1 cellular context compared by ENCODE assay signal in genomic region chr17:65584604-65585521, GRCh38.
TF ChIP-seq lines count a peak whose summit lies in the region.

No MANE protein-coding gene starts in this region.

TF ChIP-seq in HepG2, 621 proteins besides CTCF, POLR2A, EP300 and RAD21 (continued from another document and continues in another):
- TF ChIP-seq ARID4A (CRISPR knock-in tag; IDR thresholded peaks at IDR 0.05; ENCODE audit: borderline replicate concordance): no peak; the same call in 1 of the 2 replicates
- TF ChIP-seq CBFB (CRISPR knock-in tag; IDR thresholded peaks at IDR 0.05): no peak
- TF ChIP-seq ZNF747 (CRISPR knock-in tag; IDR thresholded peaks at IDR 0.05; ENCODE audit: borderline replicate concordance): no peak
- TF ChIP-seq RFX3 (CRISPR knock-in tag; IDR thresholded peaks at IDR 0.05): no peak
- TF ChIP-seq ZBTB7B (CRISPR knock-in tag; IDR thresholded peaks at IDR 0.05): peak; percentile 67; the same call in 1 of the 2 replicates
- no peak for TF ChIP-seq HMGXB3 (CRISPR knock-in tag; IDR thresholded peaks at IDR 0.05; ENCODE audit: borderline replicate concordance)
- TF ChIP-seq ZNF629 (CRISPR knock-in tag; conservative IDR thresholded peaks at IDR 0.05): no peak
- TF ChIP-seq GLI4 (CRISPR knock-in tag; IDR thresholded peaks at IDR 0.05; ENCODE audit: borderline replicate concordance): no peak
- peak; percentile 51 for TF ChIP-seq RXRA (CRISPR knock-in tag; IDR thresholded peaks at IDR 0.05)
- peak; percentile 25; the same call in 1 of the 2 replicates for TF ChIP-seq NFKB2 (CRISPR knock-in tag; IDR thresholded peaks at IDR 0.05; ENCODE audit: borderline replicate concordance)
- TF ChIP-seq PREB (CRISPR knock-in tag; IDR thresholded peaks at IDR 0.05): no peak
- no peak for TF ChIP-seq MAFF (IDR thresholded peaks at IDR 0.05; ENCODE audit: low read depth, low read length)
- TF ChIP-seq DMAP1 (CRISPR knock-in tag; IDR thresholded peaks at IDR 0.05): 0 out of 2 replicates have a peak, but pooled peaks have one; percentile 33
- no peak for TF ChIP-seq HOXA7 (CRISPR knock-in tag; IDR thresholded peaks at IDR 0.05)
- no peak for TF ChIP-seq KIAA2018 (CRISPR knock-in tag; IDR thresholded peaks at IDR 0.05; ENCODE audit: borderline replicate concordance)
- TF ChIP-seq MYNN (CRISPR knock-in tag; IDR thresholded peaks at IDR 0.05; ENCODE audit: low read depth): no peak
- no peak for TF ChIP-seq ZNF589 (CRISPR knock-in tag; conservative IDR thresholded peaks at IDR 0.05)
- TF ChIP-seq DPF2 (CRISPR knock-in tag; IDR thresholded peaks at IDR 0.05; ENCODE audit: borderline replicate concordance, low read depth): 0 out of 2 replicates have a peak, but pooled peaks have one; percentile 46
- 0 out of 2 replicates have a peak, but pooled peaks have one; percentile 46 for TF ChIP-seq ZNF800 (CRISPR knock-in tag; IDR thresholded peaks at IDR 0.05)
- peak; percentile 48 for TF ChIP-seq ELF3 (CRISPR knock-in tag; IDR thresholded peaks at IDR 0.05)
- TF ChIP-seq CENPBD1 (CRISPR knock-in tag; IDR thresholded peaks at IDR 0.05; ENCODE audit: borderline replicate concordance, low read depth): no peak
- no peak for TF ChIP-seq AGO2 (optimal IDR thresholded peaks at IDR 0.05; ENCODE audit: low read depth, low read length)
- TF ChIP-seq PCBP2 (optimal IDR thresholded peaks at IDR 0.05; ENCODE audit: low read depth, low read length, poor library complexity, severe bottlenecking): no peak
- TF ChIP-seq SP5 (CRISPR knock-in tag; IDR thresholded peaks at IDR 0.05; ENCODE audit: borderline replicate concordance, low read depth): no peak
- TF ChIP-seq RBFOX2 (IDR thresholded peaks at IDR 0.05; ENCODE audit: low read depth, low read length): no peak
- TF ChIP-seq KAT7 (CRISPR knock-in tag; IDR thresholded peaks at IDR 0.05; ENCODE audit: borderline replicate concordance): no peak
- TF ChIP-seq ZNF768 (CRISPR knock-in tag; IDR thresholded peaks at IDR 0.05): peak; percentile 54; the same call in 1 of the 2 replicates
- TF ChIP-seq YEATS2 (CRISPR knock-in tag; IDR thresholded peaks at IDR 0.05; ENCODE audit: borderline replicate concordance): no peak; the same call in 1 of the 2 replicates
- TF ChIP-seq ZNF263 (CRISPR knock-in tag; IDR thresholded peaks at IDR 0.05): peak; percentile 55; the same call in 1 of the 2 replicates
- no peak for TF ChIP-seq KLF13 (CRISPR knock-in tag; IDR thresholded peaks at IDR 0.05)
- TF ChIP-seq ARNTL (CRISPR knock-in tag; IDR thresholded peaks at IDR 0.05): peak; percentile 53; the same call in 1 of the 2 replicates
- TF ChIP-seq PAF1 (CRISPR knock-in tag; IDR thresholded peaks at IDR 0.05): no peak
- no peak for TF ChIP-seq MTERF4 (CRISPR knock-in tag; IDR thresholded peaks at IDR 0.05)
